8 cellular contexts compared by ENCODE assay signal in the genomic region with DNA sequence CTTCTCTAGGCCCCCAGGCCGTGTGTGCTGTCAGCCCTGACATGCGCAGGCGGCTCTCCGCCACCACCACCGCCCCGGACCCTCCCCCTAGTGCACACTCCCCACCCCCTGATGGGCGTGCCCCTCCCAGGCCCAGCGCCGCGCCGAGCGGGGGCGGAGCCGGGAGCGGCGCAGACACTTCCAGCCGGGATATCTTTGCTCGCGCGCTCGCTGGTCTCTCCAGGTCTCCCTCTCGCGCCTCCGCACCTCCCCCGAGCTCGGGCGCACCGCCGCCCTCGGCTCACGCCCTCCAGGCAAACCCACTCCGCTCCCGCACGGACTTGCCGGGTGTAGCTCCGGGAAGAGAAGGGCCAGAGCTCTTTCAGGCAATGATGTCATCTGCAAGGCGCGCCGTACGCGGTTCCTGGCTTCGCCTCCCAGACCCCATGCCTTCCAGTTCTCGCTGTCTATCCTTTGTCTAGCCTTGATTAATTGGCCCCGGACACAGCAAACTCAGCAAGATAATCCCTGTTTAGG. TPM values are rescaled to one million over a fixed set of nuclear protein-coding genes. Genes with fewer than 3 reads are reported as not detected.
DNase-seq lines count a peak whose midpoint lies in the region; ATAC-seq, FAIRE-seq and TF ChIP-seq lines count a peak whose summit lies in the region.

A gene with protein sequence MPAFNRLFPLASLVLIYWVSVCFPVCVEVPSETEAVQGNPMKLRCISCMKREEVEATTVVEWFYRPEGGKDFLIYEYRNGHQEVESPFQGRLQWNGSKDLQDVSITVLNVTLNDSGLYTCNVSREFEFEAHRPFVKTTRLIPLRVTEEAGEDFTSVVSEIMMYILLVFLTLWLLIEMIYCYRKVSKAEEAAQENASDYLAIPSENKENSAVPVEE (minus strand): TSS at position 59 of the 516 bp plus-strand sequence. CDS start 823 bp downstream, outside the sequence.

- H3K36me3 Mint-ChIP-seq in activated CD8-positive, alpha-beta T cell treated with anti-CD3 and anti-CD28 coated beads for 36 hours (ENCODE audit: low read depth), result no peaks in the 10 kb centered on the region

- H3K4me3 ChIP-seq in A549, result peak within 1 kb of the TSS; percentile 73
- H3K4me3 ChIP-seq in transverse colon, result peak within 1 kb of the TSS; percentile 17 to 54 (median 38)

- H3K9me3 ChIP-seq in A549 (no peaks in the 10 kb centered on the region), transverse colon (no peaks in the 10 kb centered on the region)

- POLR2A ChIA-PET in A549 (lab: Yijun Ruan, JAX), result interaction anchor here (0.9 kb wide), 1 partner anchor 56 kb away, joined by 3 read pairs; no protein-coding TSS in a partner anchor
- POLR2A ChIA-PET in activated CD8-positive, alpha-beta T cell treated with anti-CD3 and anti-CD28 coated beads for 36 hours (lab: Charles Lee), result no interaction called here

- 3% methylated on average over 9 of the region's 44 CpGs for WGBS in A549 (ENCODE audit: missing lambda C conversion rate)
- 9% methylated on average over 20 of the region's 44 CpGs; no CpG with 5 or more reads in 1 of the 2 donors for WGBS in transverse colon (ENCODE audit: low coverage in 1 of 2), 2 donors

- peak within 1 kb of the TSS; percentile 41 for H3K4me3 Mint-ChIP-seq in activated CD8-positive, alpha-beta T cell treated with anti-CD3 and anti-CD28 coated beads for 36 hours

- peaks cover 16% of the 10 kb centered on the region for H3K4me1 Mint-ChIP-seq in activated CD8-positive, alpha-beta T cell treated with anti-CD3 and anti-CD28 coated beads for 36 hours (ENCODE audit: low read depth)

- peak; percentile 95 to 98 for ATAC-seq in A549
- ATAC-seq in GM18498 (IDR thresholded peaks at IDR 0.05; ENCODE audit: unreplicated experiment), result peak; percentile 57
- ATAC-seq in activated CD8-positive, alpha-beta T cell treated with anti-CD3 and anti-CD28 coated beads for 36 hours, result peak; percentile 55

- peaks cover 3% of the 10 kb centered on the region; the same call in 1 of the 3 replicates for H3K4me1 ChIP-seq in A549
- peaks cover 0 to 19% (median 15%) of the 10 kb centered on the region in 4 donors for H3K4me1 ChIP-seq in transverse colon

- H3K27ac ChIP-seq in A549, result peak within 1 kb of the TSS in 1 of 2 experiments; percentile 65; a peak in 3 of 6 replicates
- peak within 1 kb of the TSS in 3 of 4 donors; percentile 1 to 33 (median 26) for H3K27ac ChIP-seq in transverse colon

- peaks cover 49% of the 10 kb centered on the region for H3K27me3 ChIP-seq in transverse colon

- no peak for FAIRE-seq in A549 (lab: Jason Lieb, UNC)

- TF ChIP-seq POLR2A in A549 (IDR thresholded peaks at IDR 0.05; ENCODE audit: low read length) (no peak), transverse colon (IDR thresholded peaks at IDR 0.05) (no peak)

- peaks cover 44% of the 10 kb centered on the region for H3K27me3 Mint-ChIP-seq in activated CD8-positive, alpha-beta T cell treated with anti-CD3 and anti-CD28 coated beads for 36 hours

- DNase-seq in A549 (ENCODE audit: low read depth in 1 of 2, low spot score in 1 of 2) (peak; percentile 69 to 72), NCI-H2029 (lab: John Stamatoyannopoulos, UW) (peak; percentile 63), fibroblast of peridontal ligament (ENCODE audit: extremely low read depth) (peak; percentile 57), myocyte (ENCODE audit: low read depth) (peak; percentile 70), transverse colon (peak; percentile 57)
- peak; percentile 13 for DNase-seq in activated CD8-positive, alpha-beta T cell treated with anti-CD3 and anti-CD28 coated beads for 36 hours
- no peak for DNase-seq in NK-92 treated with Interleukin-12 subunit alpha and Interleukin-12 subunit beta, amount 100 ng/mL, for 24 hours (lab: John Stamatoyannopoulos, UW)

- no peaks in the 10 kb centered on the region for H3K36me3 ChIP-seq in transverse colon

- H3K27ac Mint-ChIP-seq in activated CD8-positive, alpha-beta T cell treated with anti-CD3 and anti-CD28 coated beads for 36 hours, result no peak within 1 kb of the TSS

- peak within 1 kb of the TSS; percentile 81 for H3K4me2 ChIP-seq in A549

- TF ChIP-seq RAD21 in A549 (conservative IDR thresholded peaks at IDR 0.05 in 1 of 2, IDR thresholded peaks at IDR 0.05 in 1 of 2), result no peak

- CTCF ChIA-PET in A549 (lab: Yijun Ruan, JAX), result interaction anchor here (1.1 to 7.6 kb wide), 9 partner anchors 10 to 73 kb away, joined by 3 to 52 read pairs (median 7); no protein-coding TSS in a partner anchor
- CTCF ChIA-PET in activated CD8-positive, alpha-beta T cell treated with anti-CD3 and anti-CD28 coated beads for 36 hours (lab: Charles Lee), result interaction anchor here (2.4 to 4.3 kb wide), 3 partner anchors 12 to 56 kb away, joined by 13 to 19 read pairs (median 14); no protein-coding TSS in a partner anchor

- TF ChIP-seq EP300 in A549 (IDR thresholded peaks at IDR 0.05) (no peak), transverse colon (IDR thresholded peaks at IDR 0.05; ENCODE audit: low read depth) (no peak)

- peaks cover 7% of the 10 kb centered on the region for H3K9me3 Mint-ChIP-seq in activated CD8-positive, alpha-beta T cell treated with anti-CD3 and anti-CD28 coated beads for 36 hours

- in situ Hi-C loops in transverse colon (cut with MboI; ENCODE audit: low pct_ligation_motif_present in 1 of 4, low pct_unique_long_range_greater_than_20kb in 1 of 4, low sequenced_read_pairs in 3 of 4), result no loop called here

- TF ChIP-seq CTCF in A549 (IDR thresholded peaks at IDR 0.05), result no peak
- TF ChIP-seq CTCF in activated CD8-positive, alpha-beta T cell treated with anti-CD3 and anti-CD28 coated beads for 36 hours (IDR thresholded peaks at IDR 0.05), result no peak
- no peak for TF ChIP-seq CTCF in transverse colon (IDR thresholded peaks at IDR 0.05)

- intact Hi-C loops in activated CD8-positive, alpha-beta T cell treated with anti-CD3 and anti-CD28 coated beads for 36 hours (cut with micrococcal nuclease), result no loop called here
- intact Hi-C loops in transverse colon (cut with DNase I; ENCODE audit: low total_unique reads), result loop anchor here (1.0 kb wide), 1 partner anchor 37 kb away; no protein-coding TSS in a partner anchor

TF ChIP-seq in A549, 52 proteins besides CTCF, POLR2A, EP300 and RAD21:
- TF ChIP-seq HEYL (CRISPR knock-in tag; IDR thresholded peaks at IDR 0.05), result no peak
- no peak for TF ChIP-seq GATA3 (IDR thresholded peaks at IDR 0.05; ENCODE audit: borderline replicate concordance)
- TF ChIP-seq KDM1A (IDR thresholded peaks at IDR 0.05; ENCODE audit: low read depth), result no peak
- TF ChIP-seq JUN (IDR thresholded peaks at IDR 0.05), result no peak
- no peak for TF ChIP-seq NFE2L2 (conservative IDR thresholded peaks at IDR 0.05; ENCODE audit: low read length)
- TF ChIP-seq SMC3 (IDR thresholded peaks at IDR 0.05), result no peak
- TF ChIP-seq HDAC2 (IDR thresholded peaks at IDR 0.05), result no peak
- no peak for TF ChIP-seq CBX2 (IDR thresholded peaks at IDR 0.05; ENCODE audit: borderline replicate concordance, low read depth)

RNA-seq across cellular contexts. Expression of the gene that starts here (rescaled TPM):
- 0.37 and 0.40 TPM in 2 replicates for polyA plus RNA-seq in A549 (2011; rRNA removed)
- 0.07 and 0.10 TPM in 2 replicates for polyA plus RNA-seq in A549 (2012; cell fraction: cytosol; rRNA removed)
- 0.12 and 0.20 TPM in 2 replicates for polyA plus RNA-seq in A549 (2012; cell fraction: nucleus; rRNA removed)
- 0.17 to 0.25 TPM (median 0.18 TPM) in 3 replicates for polyA plus RNA-seq in A549 (2017; fragmentation: RNase III; extraction: RNeasy Plus Mini Kit Qiagen cat#74134 plus additional on column Dnase treatment)
- 0.15 and 0.25 TPM in 2 replicates for polyA minus RNA-seq in A549 (2011; rRNA and poly(A)+ RNA removed)
- not detected for total RNA-seq in activated CD8-positive, alpha-beta T cell treated with anti-CD3 and anti-CD28 coated beads for 36 hours
- 0.32 and 0.99 TPM in 2 replicates for total RNA-seq in myocyte
- polyA plus RNA-seq in myocyte (2012), result 0.26 TPM
- 1 to 10 TPM in 1 of 4 donors, under 1 TPM in 3; 0.20 to 1.1 (median 0.58) TPM for total RNA-seq in transverse colon

Comparison
In these comparisons a context has a peak if more than half of its experiments do, and no peak if none do; other contexts are left out.
1. Peak in DNase-seq, ATAC-seq, H3K4me3 ChIP-seq and H3K4me2 ChIP-seq in A549; RNA of the gene not detected or under 1 TPM.
2. Peak in DNase-seq and ATAC-seq in activated CD8-positive, alpha-beta T cell treated with anti-CD3 and anti-CD28 coated beads for 36 hours; RNA of the gene not detected or under 1 TPM.
3. Peak in DNase-seq in myocyte; RNA of the gene not detected or under 1 TPM.